1 cellular context compared by ENCODE assay signal in genomic region chr7:832968-833424, GRCh38.
TF ChIP-seq lines count a peak whose summit lies in the region.

No MANE protein-coding gene starts in this region.

TF ChIP-seq in GM23338, 12 proteins besides CTCF, POLR2A, EP300 and RAD21:
- TF ChIP-seq ZNF462 (CRISPR knock-in tag; IDR thresholded peaks at IDR 0.05) = no peak
- no peak for TF ChIP-seq JUNB (IDR thresholded peaks at IDR 0.05; ENCODE audit: unreplicated experiment)
- no peak for TF ChIP-seq ETS1 (IDR thresholded peaks at IDR 0.05)
- TF ChIP-seq NANOG (IDR thresholded peaks at IDR 0.05; ENCODE audit: borderline replicate concordance) = no peak
- no peak for TF ChIP-seq CREB1 (CRISPR knock-in tag; IDR thresholded peaks at IDR 0.05; ENCODE audit: low read depth)
- TF ChIP-seq ZNF331 (CRISPR knock-in tag; IDR thresholded peaks at IDR 0.05; ENCODE audit: low read depth) = no peak
- no peak for TF ChIP-seq EZH2phosphoT487 (IDR thresholded peaks at IDR 0.05; ENCODE audit: unreplicated experiment)
- TF ChIP-seq POLR2AphosphoS5 (IDR thresholded peaks at IDR 0.05; ENCODE audit: low read depth) = no peak
- no peak for TF ChIP-seq ZNF114 (CRISPR knock-in tag; IDR thresholded peaks at IDR 0.05)
- no peak for TF ChIP-seq STAT1 (IDR thresholded peaks at IDR 0.05; ENCODE audit: unreplicated experiment)
- TF ChIP-seq REST (IDR thresholded peaks at IDR 0.05; ENCODE audit: unreplicated experiment) = no peak
- TF ChIP-seq EZH2 (IDR thresholded peaks at IDR 0.05; ENCODE audit: low read depth, unreplicated experiment) = no peak
TF ChIP-seq in GM23338: peak in this region for 0.
